22 cellular contexts compared by ENCODE assay signal in the genomic region with DNA sequence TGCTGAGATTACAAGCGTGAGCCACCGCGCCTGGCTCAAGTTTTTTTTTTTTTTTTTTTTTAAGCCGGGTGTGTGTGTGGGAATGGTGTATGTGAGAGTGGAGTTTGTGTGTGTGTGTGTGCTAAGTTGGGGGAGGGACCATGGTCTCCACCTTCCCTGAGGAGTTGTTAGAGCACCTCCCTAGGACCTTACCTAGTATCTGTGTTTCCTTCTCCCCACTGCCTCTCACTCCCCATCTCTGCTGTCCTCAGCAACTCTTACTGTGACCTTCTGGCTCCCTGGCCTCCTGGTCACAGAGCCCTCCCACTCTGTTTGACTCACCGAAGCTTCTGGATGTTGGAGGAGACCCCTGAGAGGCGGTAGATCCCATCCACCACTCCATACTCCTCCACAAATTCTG. TPM values are rescaled to one million over a fixed set of nuclear protein-coding genes. Genes with fewer than 3 reads are reported as not detected.
DNase-seq lines count a peak whose midpoint lies in the region; ATAC-seq, FAIRE-seq and TF ChIP-seq lines count a peak whose summit lies in the region.
"Had no signal": no experiment of that assay in that cellular context is flagged by ENCODE, and none has a peak within 500 bp of the region (broad histone marks: within the 10 kb centered on the region; RNA-seq: fewer than 3 reads in every experiment).

No MANE protein-coding gene starts in this region.

- H3K4me1 ChIP-seq in SK-N-SH (ENCODE audit: control insufficient read depth in 1 of 2, insufficient read depth in 2 of 2, low read depth in 1 of 2, low read length in 1 of 2) (no peaks in the 10 kb centered on the region), HEK293 (ENCODE audit: control insufficient read depth, insufficient read depth, low read length) (no peaks in the 10 kb centered on the region), GM12878 (ENCODE audit: control insufficient read depth, insufficient read depth, low read length) (peaks cover 9% of the 10 kb centered on the region; the same call in 1 of the 2 replicates), neuronal stem cell (ENCODE audit: control insufficient read depth in 2 of 2, insufficient read depth in 1 of 2, low read depth in 1 of 2, low read length in 2 of 2) (no peaks in the 10 kb centered on the region), suprapubic skin (no peaks in the 10 kb centered on the region)
- H3K4me1 ChIP-seq: left ventricle myocardium inferior had no signal

- no peak overlapping the region for H3K27ac ChIP-seq in SK-N-SH (ENCODE audit: low read depth in 2 of 2, low read length in 1 of 2)
- H3K27ac ChIP-seq in HEK293 (ENCODE audit: extremely low read depth, low read depth, low read length), result no peak overlapping the region
- peak overlapping the region; percentile 40 for H3K27ac ChIP-seq in GM12878 (ENCODE audit: control insufficient read depth, insufficient read depth)
- no peak overlapping the region for H3K27ac ChIP-seq in neuronal stem cell (replicated peaks; ENCODE audit: low read length)
- no peak overlapping the region for H3K27ac ChIP-seq in suprapubic skin
- H3K27ac ChIP-seq: 22Rv1, heart left ventricle, left ventricle myocardium inferior had no signal

- H3K4me2 ChIP-seq in SK-N-SH (no peak overlapping the region), GM12878 (ENCODE audit: control insufficient read depth, insufficient read depth) (no peak overlapping the region), neuronal stem cell (ENCODE audit: insufficient read depth, low read length, poor library complexity, severe bottlenecking) (no peak overlapping the region)

- H3K18ac ChIP-seq in neuronal stem cell (ENCODE audit: low read length), result no peak overlapping the region

- H2BK120ac ChIP-seq in neuronal stem cell (ENCODE audit: low read depth, low read length), result no peak overlapping the region

- no peak overlapping the region for H3K23ac ChIP-seq in neuronal stem cell (ENCODE audit: low read depth, low read length, poor library complexity)

- no peaks in the 10 kb centered on the region for H3K9me2 ChIP-seq in SK-N-SH

- H3K9ac ChIP-seq in SK-N-SH (no peak overlapping the region), GM12878 (ENCODE audit: control insufficient read depth, insufficient read depth, low read length) (no peak overlapping the region), neuronal stem cell (ENCODE audit: low read depth, low read length, poor library complexity) (peak overlapping the region; percentile 72)

- RAD21 ChIA-PET in GM12878 (lab: Charles Lee; ENCODE audit: unreplicated experiment), result interaction anchor here (0.9 kb wide), 1 partner anchor 13 kb away, joined by 4 read pairs; no protein-coding TSS in a partner anchor

- H2AK5ac ChIP-seq in neuronal stem cell (ENCODE audit: low read depth, low read length), result no peak overlapping the region

- peaks cover 5% of the 10 kb centered on the region; the same call in 1 of the 2 replicates for H3K27me3 ChIP-seq in SK-N-SH (ENCODE audit: insufficient read depth)
- no peaks in the 10 kb centered on the region for H3K27me3 ChIP-seq in GM12878 (replicated peaks in 1 of 2; ENCODE audit: control insufficient read depth in 2 of 2, insufficient read depth in 2 of 2, low read length in 1 of 2)
- H3K27me3 ChIP-seq in neuronal stem cell (ENCODE audit: control insufficient read depth in 3 of 3, insufficient read depth in 3 of 3, low read depth in 1 of 3, low read length in 3 of 3), result peaks cover 0 to 10% (median under 1%) of the 10 kb centered on the region in 3 experiments
- H3K27me3 ChIP-seq in suprapubic skin, result peaks cover 8% of the 10 kb centered on the region
- H3K27me3 ChIP-seq: spleen had no signal

- H3K9me3 ChIP-seq in SK-N-SH (no peaks in the 10 kb centered on the region), HEK293 (ENCODE audit: control insufficient read depth, insufficient read depth, low read depth, low read length) (no peaks in the 10 kb centered on the region), GM12878 (replicated peaks; ENCODE audit: control insufficient read depth, insufficient read depth, low read length) (no peaks in the 10 kb centered on the region), neuronal stem cell (replicated peaks in 1 of 2; ENCODE audit: control insufficient read depth in 2 of 2, insufficient read depth in 1 of 2, low read depth in 1 of 2, low read length in 2 of 2) (peaks cover 0 to 2% of the 10 kb centered on the region in 2 donors), suprapubic skin (no peaks in the 10 kb centered on the region)
- H3K9me3 ChIP-seq: heart left ventricle, left ventricle myocardium inferior, spleen had no signal

- DNase-seq in SK-N-SH (no peak), GM12878 (ENCODE audit: low read depth, low spot score) (no peak), neuronal stem cell (ENCODE audit: low spot score) (no peak), NCI-H69 (lab: John Stamatoyannopoulos, UW) (no peak), suprapubic skin (ENCODE audit: low spot score in 2 of 2) (no peak)
- DNase-seq: activated CD4-positive, alpha-beta T cell treated with anti-CD3 and anti-CD28 coated beads for 4 hours; cortex of kidney; HCEC 1CT; heart left ventricle; left ventricle myocardium inferior; NCI-H1417 treated with DMSO at 0.1 percent for 48 hours; NCI-H526; nucleus accumbens; spleen; stimulated activated CD4-positive, alpha-beta T cell treated with anti-CD3 and anti-CD28 coated beads, Interleukin-4, amount 100 ng/mL, for 24 hours had no signal

- H4K20me1 ChIP-seq in SK-N-SH (ENCODE audit: insufficient read depth) (no peaks in the 10 kb centered on the region), GM12878 (ENCODE audit: control insufficient read depth, insufficient read depth) (no peaks in the 10 kb centered on the region)

- no peak for TF ChIP-seq POLR2A in GM12878 (IDR thresholded peaks at IDR 0.05; ENCODE audit: low read depth, low read length)
- TF ChIP-seq POLR2A in suprapubic skin (IDR thresholded peaks at IDR 0.05), result no peak

- TF ChIP-seq EP300 in SK-N-SH (IDR thresholded peaks at IDR 0.05; ENCODE audit: borderline replicate concordance in 1 of 2, low read depth in 1 of 2, low read length in 1 of 2) (no peak), GM12878 (IDR thresholded peaks at IDR 0.05; ENCODE audit: borderline replicate concordance in 1 of 2, control insufficient read depth in 1 of 2, low read depth in 2 of 2, low read length in 2 of 2) (no peak), suprapubic skin (IDR thresholded peaks at IDR 0.05) (no peak)

- H3K4ac ChIP-seq in neuronal stem cell (ENCODE audit: low read length), result no peak overlapping the region

- H2BK15ac ChIP-seq in neuronal stem cell (ENCODE audit: low read length), result no peak overlapping the region

- H3K79me2 ChIP-seq in SK-N-SH (ENCODE audit: insufficient read depth) (no peaks in the 10 kb centered on the region), GM12878 (ENCODE audit: control insufficient read depth, insufficient read depth, low read length) (peaks cover 25% of the 10 kb centered on the region)

- SMC1A ChIA-PET in GM12878 (lab: Charles Lee; ENCODE audit: uncharacterized antibody, unreplicated experiment), result interaction anchor here (0.6 to 2.5 kb wide), 6 partner anchors 9 to 232 kb away, joined by 3 to 10 read pairs (median 4); a partner anchor contains a TSS

- no peak overlapping the region for H2AFZ ChIP-seq in SK-N-SH (ENCODE audit: low read depth)
- no peak overlapping the region for H2AFZ ChIP-seq in GM12878 (ENCODE audit: control insufficient read depth, low read depth, low read length)
- H2AFZ ChIP-seq in neuronal stem cell (ENCODE audit: low read length), result no peak overlapping the region

- no peaks in the 10 kb centered on the region for H3K79me1 ChIP-seq in neuronal stem cell (ENCODE audit: low read depth, low read length)

- H3K4me3 ChIP-seq in SK-N-SH (ENCODE audit: low read depth in 2 of 2, low read length in 1 of 2) (no peak overlapping the region), HEK293 (ENCODE audit: low read depth, low read length) (no peak overlapping the region), GM12878 (no peak overlapping the region), neuronal stem cell (ENCODE audit: low read length in 2 of 2) (no peak overlapping the region), suprapubic skin (no peak overlapping the region)
- H3K4me3 ChIP-seq: heart left ventricle, left ventricle myocardium inferior, spleen had no signal

- ATAC-seq in SK-N-SH treated with all-trans-retinoic acid at 6 μM for 48 hours (peak; percentile 14; the same call in 2 of the 3 replicates), GM12878 (no peak), HG02970 (IDR thresholded peaks at IDR 0.05; ENCODE audit: low FRiP score, unreplicated experiment) (no peak)
- ATAC-seq: heart left ventricle had no signal

- no peak overlapping the region for H2BK12ac ChIP-seq in neuronal stem cell (ENCODE audit: low read length)

- FAIRE-seq in GM12878 (lab: Jason Lieb, UNC), result no peak
- FAIRE-seq: bronchial epithelial cell, TTC549 had no signal

- CTCF ChIA-PET in SK-N-SH (lab: Yijun Ruan, JAX), result no interaction called here
- CTCF ChIA-PET in HEK293 (lab: Yijun Ruan, JAX), result interaction anchor here (0.6 kb wide), 1 partner anchor 160 kb away, joined by 4 read pairs; no protein-coding TSS in a partner anchor
- CTCF ChIA-PET in GM12878 (lab: Yijun Ruan, JAX), result interaction anchor here (1.0 to 1.2 kb wide), 3 partner anchors 12 to 69 kb away, joined by 3 to 4 read pairs (median 3); a partner anchor contains a TSS

- no peaks in the 10 kb centered on the region for H3F3A ChIP-seq in SK-N-SH (replicated peaks; ENCODE audit: insufficient read depth)

- intact Hi-C loops in GM12878 (cut with micrococcal nuclease; ENCODE audit: unreplicated experiment), result no loop called here

- no peaks in the 10 kb centered on the region for H3K36me3 ChIP-seq in SK-N-SH (replicated peaks in 1 of 2; ENCODE audit: control insufficient read depth in 1 of 2, insufficient read depth in 2 of 2, low read length in 1 of 2)
- no peaks in the 10 kb centered on the region for H3K36me3 ChIP-seq in HEK293 (ENCODE audit: control insufficient read depth in 2 of 2, insufficient read depth in 1 of 2, low read length in 2 of 2)
- peaks cover 10 to 12% of the 10 kb centered on the region in 2 experiments for H3K36me3 ChIP-seq in GM12878 (ENCODE audit: control insufficient read depth in 2 of 2, insufficient read depth in 2 of 2, low read length in 1 of 2)
- no peaks in the 10 kb centered on the region for H3K36me3 ChIP-seq in neuronal stem cell (replicated peaks in 1 of 2; ENCODE audit: control insufficient read depth in 2 of 2, insufficient read depth in 2 of 2, low read length in 2 of 2)
- H3K36me3 ChIP-seq in suprapubic skin, result peaks cover 10% of the 10 kb centered on the region
- H3K36me3 ChIP-seq: left ventricle myocardium inferior had no signal

- 53% methylated on average over 6 of the region's 6 CpGs for WGBS in SK-N-SH (ENCODE audit: low lambda C conversion rate)
- 95% methylated on average over 6 of the region's 6 CpGs for WGBS in GM12878 (ENCODE audit: insufficient coverage, insufficient replicate concordance, low lambda C conversion rate, missing lambda C conversion rate)
- WGBS in neuronal stem cell (ENCODE audit: extremely low coverage in 2 of 2, insufficient read length in 2 of 2, insufficient replicate concordance in 1 of 2), 2 donors, result no CpG with 5 or more reads among the region's 6 CpGs
- 89% methylated on average over 6 of the region's 6 CpGs for WGBS in suprapubic skin

- no peak for TF ChIP-seq CTCF in SK-N-SH (IDR thresholded peaks at IDR 0.05)
- no peak for TF ChIP-seq CTCF in HEK293 (tag by site-specific recombination; IDR thresholded peaks at IDR 0.05)
- TF ChIP-seq CTCF in GM12878 (IDR thresholded peaks at IDR 0.05 in 2 of 3, conservative IDR thresholded peaks at IDR 0.05 in 1 of 3; ENCODE audit: control insufficient read depth in 2 of 3, extremely low read depth in 1 of 3, insufficient read depth in 1 of 3, low read depth in 3 of 3, low read length in 3 of 3), result no peak
- TF ChIP-seq CTCF in suprapubic skin (IDR thresholded peaks at IDR 0.05), result no peak

- TF ChIP-seq RAD21 in SK-N-SH (IDR thresholded peaks at IDR 0.05; ENCODE audit: low read length) (no peak), GM12878 (IDR thresholded peaks at IDR 0.05; ENCODE audit: insufficient read depth, low read depth, low read length) (no peak)

- no TSS peak for BruUV-seq in GM12878 (replicated peaks; lab: Mats Ljungman, UMichigan)

- in situ Hi-C loops in GM12878 (cut with MboI), result no loop called here

- POLR2A ChIA-PET in SK-N-SH (lab: Yijun Ruan, JAX) (no interaction called here), HEK293 (lab: Yijun Ruan, JAX) (interaction anchor here (1.0 kb wide), 1 partner anchor 14 kb away, joined by 4 read pairs; a partner anchor contains a TSS), GM12878 (lab: Charles Lee) (interaction anchor here (1.1 to 1.6 kb wide), 2 partner anchors 12 to 27 kb away, joined by 3 to 15 read pairs; no protein-coding TSS in a partner anchor)

- H3K14ac ChIP-seq in neuronal stem cell (ENCODE audit: low read length), result no peak overlapping the region

- H4K8ac ChIP-seq in neuronal stem cell (ENCODE audit: low read depth, low read length), result no peak overlapping the region

- no peak overlapping the region for H4K91ac ChIP-seq in neuronal stem cell (ENCODE audit: low read depth, low read length, poor library complexity)

- H2BK5ac ChIP-seq in neuronal stem cell (ENCODE audit: low read length), result no peak overlapping the region

RNA-seq across cellular contexts. Expression of a gene that starts 10.4 kb away (rescaled TPM):
- 0.05 TPM in 1 of 2 replicates, not detected in the other for polyA plus RNA-seq in SK-N-SH (2012; rRNA removed)
- 0.04 TPM in 2 replicates for polyA plus RNA-seq in SK-N-SH (2012; cell fraction: cytosol; rRNA removed)
- 0.15 and 0.25 TPM in 2 replicates for polyA plus RNA-seq in SK-N-SH (2012; cell fraction: nucleus; rRNA removed)
- total RNA-seq in GM12878 (2013; cell fraction: nucleolus; rRNA removed), result 49.9 and 52.0 TPM in 2 replicates
- total RNA-seq in GM12878 (2014; rRNA removed), result 64.8 and 72.0 TPM in 2 replicates
- 78.5 and 78.9 TPM in 2 replicates for total RNA-seq in GM12878 (2014; rRNA removed; fragmentation: Illumina TruSeq; extraction: Trizol)
- total RNA-seq in GM12878 (2021), result 136 and 143 TPM in 2 replicates
- polyA plus RNA-seq in GM12878 (2011; ENCODE audit: low read depth), result 51.5 TPM
- polyA plus RNA-seq in GM12878 (2011; rRNA removed), result 68.3 and 90.2 TPM in 2 replicates
- polyA plus RNA-seq in GM12878 (2011; cell fraction: cytosol; rRNA removed), result 120 and 128 TPM in 2 replicates
- polyA plus RNA-seq in GM12878 (2011; cell fraction: nucleus; rRNA removed), result 83.8 and 88.7 TPM in 2 replicates
- 86.4 and 90.3 TPM in 2 replicates for polyA plus RNA-seq in GM12878 (2012)
- 74.3 and 94.1 TPM in 2 replicates for polyA plus RNA-seq in GM12878 (2014; fragmentation: Illumina TruSeq; extraction: Trizol)
- polyA plus RNA-seq in GM12878 (2014; fragmentation: Nextera tagmentation; extraction: Ambion mirVana), result 10 to 100 TPM; 12.9 to 20.9 TPM
- 81.9 and 86.9 TPM in 2 replicates for polyA plus RNA-seq in GM12878 (2014; rRNA removed)
- 10 to 100 TPM; 64.1 to 74.0 TPM for polyA plus RNA-seq in GM12878 (2016; fragmentation: Nextera tagmentation; extraction: Ambion mirVana)
- 65.2 and 132 TPM in 2 replicates for polyA minus RNA-seq in GM12878 (2011; rRNA and poly(A)+ RNA removed)
- polyA minus RNA-seq in GM12878 (2011; cell fraction: cytosol; rRNA and poly(A)+ RNA removed), result 46.4 and 49.8 TPM in 2 replicates
- 23.0 and 35.9 TPM in 2 replicates for polyA minus RNA-seq in GM12878 (2011; cell fraction: nucleus; rRNA and poly(A)+ RNA removed)
- 0.11 TPM for polyA plus RNA-seq in neuronal stem cell (2013, experiment 1 of 2)
- polyA plus RNA-seq in neuronal stem cell (2013, experiment 2 of 2), result 0.04 TPM
- total RNA-seq in suprapubic skin, result 10 to 100 TPM; 12.3 to 46.2 (median 14.5) TPM
- total RNA-seq: renal cortical epithelial cell had no signal

RNA-seq across cellular contexts. Expression of a gene that starts 13.5 kb away (rescaled TPM):
- polyA plus RNA-seq in SK-N-SH (2012; rRNA removed) (43.1 and 61.9 TPM in 2 replicates), GM12878 (2011; rRNA removed) (33.8 and 46.0 TPM in 2 replicates), GM12878 (2014; fragmentation: Illumina TruSeq; extraction: Trizol) (50.5 and 60.9 TPM in 2 replicates), GM12878 (2014; fragmentation: Nextera tagmentation; extraction: Ambion mirVana) (10 to 100 TPM in 1 of 2 experiments, 1 to 10 TPM in 1; 9.4 to 26.3 TPM), GM12878 (2014; rRNA removed) (72.6 and 72.8 TPM in 2 replicates), GM12878 (2016; fragmentation: Nextera tagmentation; extraction: Ambion mirVana) (10 to 100 TPM; 11.5 to 23.1 TPM)
- 14.6 and 22.6 TPM in 2 replicates for polyA plus RNA-seq in SK-N-SH (2012; cell fraction: cytosol; rRNA removed)
- polyA plus RNA-seq in SK-N-SH (2012; cell fraction: nucleus; rRNA removed), result 204 and 232 TPM in 2 replicates
- 32.1 and 38.7 TPM in 2 replicates for total RNA-seq in GM12878 (2013; cell fraction: nucleolus; rRNA removed)
- total RNA-seq in GM12878 (2014; rRNA removed) (90.2 and 92.1 TPM in 2 replicates), GM12878 (2014; rRNA removed; fragmentation: Illumina TruSeq; extraction: Trizol) (61.4 and 65.1 TPM in 2 replicates), GM12878 (2021) (60.3 and 65.8 TPM in 2 replicates), suprapubic skin (10 to 100 TPM; 33.9 to 88.7 (median 43.7) TPM)
- polyA plus RNA-seq in GM12878 (2011; ENCODE audit: low read depth), result 54.0 TPM
- polyA plus RNA-seq in GM12878 (2011; cell fraction: cytosol; rRNA removed), result 55.7 and 71.7 TPM in 2 replicates
- 153 and 160 TPM in 2 replicates for polyA plus RNA-seq in GM12878 (2011; cell fraction: nucleus; rRNA removed)
- 42.5 and 67.5 TPM in 2 replicates for polyA plus RNA-seq in GM12878 (2012)
- polyA minus RNA-seq in GM12878 (2011; rRNA and poly(A)+ RNA removed), result 149 and 171 TPM in 2 replicates
- polyA minus RNA-seq in GM12878 (2011; cell fraction: cytosol; rRNA and poly(A)+ RNA removed), result 31.5 and 32.7 TPM in 2 replicates
- polyA minus RNA-seq in GM12878 (2011; cell fraction: nucleus; rRNA and poly(A)+ RNA removed), result 24.2 and 34.1 TPM in 2 replicates
- polyA plus RNA-seq in neuronal stem cell (2013, experiment 1 of 2), result 37.4 TPM
- polyA plus RNA-seq in neuronal stem cell (2013, experiment 2 of 2), result 35.9 TPM

RNA-seq across cellular contexts. Expression of a gene that starts 20.5 kb away (rescaled TPM):
- polyA plus RNA-seq in SK-N-SH (2012; rRNA removed), result 80.7 and 93.9 TPM in 2 replicates
- polyA plus RNA-seq in SK-N-SH (2012; cell fraction: cytosol; rRNA removed), result 92.0 and 96.5 TPM in 2 replicates
- polyA plus RNA-seq in SK-N-SH (2012; cell fraction: nucleus; rRNA removed), result 45.2 and 63.8 TPM in 2 replicates
- 26.3 and 40.4 TPM in 2 replicates for total RNA-seq in GM12878 (2013; cell fraction: nucleolus; rRNA removed)
- 72.2 and 72.7 TPM in 2 replicates for total RNA-seq in GM12878 (2014; rRNA removed)
- 37.6 and 38.4 TPM in 2 replicates for total RNA-seq in GM12878 (2014; rRNA removed; fragmentation: Illumina TruSeq; extraction: Trizol)
- total RNA-seq in GM12878 (2021), result 43.2 and 49.0 TPM in 2 replicates
- 21.8 TPM for polyA plus RNA-seq in GM12878 (2011; ENCODE audit: low read depth)
- polyA plus RNA-seq in GM12878 (2011; rRNA removed), result 65.8 and 82.6 TPM in 2 replicates
- 125 and 132 TPM in 2 replicates for polyA plus RNA-seq in GM12878 (2011; cell fraction: cytosol; rRNA removed)
- polyA plus RNA-seq in GM12878 (2011; cell fraction: nucleus; rRNA removed), result 76.3 and 99.1 TPM in 2 replicates
- 64.2 and 75.4 TPM in 2 replicates for polyA plus RNA-seq in GM12878 (2012)
- polyA plus RNA-seq in GM12878 (2014; fragmentation: Illumina TruSeq; extraction: Trizol), result 14.5 and 33.3 TPM in 2 replicates
- polyA plus RNA-seq in GM12878 (2014; fragmentation: Nextera tagmentation; extraction: Ambion mirVana), result 100 to 1,000 TPM; 102 to 145 TPM
- 96.1 and 99.1 TPM in 2 replicates for polyA plus RNA-seq in GM12878 (2014; rRNA removed)
- polyA plus RNA-seq in GM12878 (2016; fragmentation: Nextera tagmentation; extraction: Ambion mirVana), result 100 to 1,000 TPM; 100 to 118 TPM
- polyA minus RNA-seq in GM12878 (2011; rRNA and poly(A)+ RNA removed), result 6.6 and 20.1 TPM in 2 replicates
- 6.7 and 9.0 TPM in 2 replicates for polyA minus RNA-seq in GM12878 (2011; cell fraction: cytosol; rRNA and poly(A)+ RNA removed)
- polyA minus RNA-seq in GM12878 (2011; cell fraction: nucleus; rRNA and poly(A)+ RNA removed), result 13.1 and 18.8 TPM in 2 replicates
- polyA plus RNA-seq in neuronal stem cell (2013, experiment 1 of 2), result 49.5 TPM
- polyA plus RNA-seq in neuronal stem cell (2013, experiment 2 of 2), result 50.2 TPM
- total RNA-seq in suprapubic skin, result 100 to 1,000 TPM in 2 of 4 donors, 10 to 100 TPM in 2; 70.0 to 123 (median 98.8) TPM

RNA-seq across cellular contexts. Expression of a gene that starts 30.1 kb away (rescaled TPM):
- polyA plus RNA-seq in SK-N-SH (2012; rRNA removed) (0.59 and 1.9 TPM in 2 replicates), GM12878 (2011; rRNA removed) (7.5 and 8.7 TPM in 2 replicates), GM12878 (2014; fragmentation: Illumina TruSeq; extraction: Trizol) (2.6 and 4.5 TPM in 2 replicates), GM12878 (2014; fragmentation: Nextera tagmentation; extraction: Ambion mirVana) (1 to 10 TPM; 3.2 to 3.5 TPM), GM12878 (2014; rRNA removed) (3.4 TPM in 2 replicates), GM12878 (2016; fragmentation: Nextera tagmentation; extraction: Ambion mirVana) (1 to 10 TPM; 6.9 to 8.3 TPM)
- polyA plus RNA-seq in SK-N-SH (2012; cell fraction: cytosol; rRNA removed), result 1.0 and 1.2 TPM in 2 replicates
- 0.39 and 0.99 TPM in 2 replicates for polyA plus RNA-seq in SK-N-SH (2012; cell fraction: nucleus; rRNA removed)
- total RNA-seq in GM12878 (2013; cell fraction: nucleolus; rRNA removed), result not detected in 2 replicates
- total RNA-seq in GM12878 (2014; rRNA removed) (2.5 and 2.8 TPM in 2 replicates), GM12878 (2014; rRNA removed; fragmentation: Illumina TruSeq; extraction: Trizol) (3.1 and 3.3 TPM in 2 replicates), GM12878 (2021) (4.0 and 5.6 TPM in 2 replicates), suprapubic skin (100 to 1,000 TPM; 126 to 188 (median 164) TPM)
- polyA plus RNA-seq in GM12878 (2011; ENCODE audit: low read depth), result 3.0 TPM
- 6.4 and 9.5 TPM in 2 replicates for polyA plus RNA-seq in GM12878 (2011; cell fraction: cytosol; rRNA removed)
- polyA plus RNA-seq in GM12878 (2011; cell fraction: nucleus; rRNA removed), result 5.1 and 6.9 TPM in 2 replicates
- 2.3 and 3.2 TPM in 2 replicates for polyA plus RNA-seq in GM12878 (2012)
- 14.3 and 18.7 TPM in 2 replicates for polyA minus RNA-seq in GM12878 (2011; rRNA and poly(A)+ RNA removed)
- polyA minus RNA-seq in GM12878 (2011; cell fraction: cytosol; rRNA and poly(A)+ RNA removed), result 2.3 and 4.4 TPM in 2 replicates
- polyA minus RNA-seq in GM12878 (2011; cell fraction: nucleus; rRNA and poly(A)+ RNA removed), result 2.3 and 5.5 TPM in 2 replicates
- 0.13 TPM for polyA plus RNA-seq in neuronal stem cell (2013, experiment 1 of 2)
- polyA plus RNA-seq in neuronal stem cell (2013, experiment 2 of 2), result 0.10 TPM
- total RNA-seq: left ventricle myocardium inferior, spleen had no signal

RNA-seq across cellular contexts. Expression of a gene that starts 38.3 kb away (rescaled TPM):
- polyA plus RNA-seq in SK-N-SH (2012; rRNA removed) (9.0 and 13.7 TPM in 2 replicates), GM12878 (2011; rRNA removed) (51.8 and 80.9 TPM in 2 replicates), GM12878 (2014; fragmentation: Illumina TruSeq; extraction: Trizol) (54.5 and 71.7 TPM in 2 replicates), GM12878 (2014; fragmentation: Nextera tagmentation; extraction: Ambion mirVana) (10 to 100 TPM; 15.3 TPM), GM12878 (2014; rRNA removed) (21.0 and 23.4 TPM in 2 replicates), GM12878 (2016; fragmentation: Nextera tagmentation; extraction: Ambion mirVana) (10 to 100 TPM; 21.3 to 24.9 TPM)
- 5.7 and 8.6 TPM in 2 replicates for polyA plus RNA-seq in SK-N-SH (2012; cell fraction: cytosol; rRNA removed)
- 19.4 and 35.1 TPM in 2 replicates for polyA plus RNA-seq in SK-N-SH (2012; cell fraction: nucleus; rRNA removed)
- 90.7 and 115 TPM in 2 replicates for total RNA-seq in GM12878 (2013; cell fraction: nucleolus; rRNA removed)
- total RNA-seq in GM12878 (2014; rRNA removed) (23.7 and 33.2 TPM in 2 replicates), GM12878 (2014; rRNA removed; fragmentation: Illumina TruSeq; extraction: Trizol) (29.5 and 31.9 TPM in 2 replicates), GM12878 (2021) (29.8 and 33.2 TPM in 2 replicates), suprapubic skin (100 to 1,000 TPM; 101 to 112 (median 107) TPM)
- 18.2 TPM for polyA plus RNA-seq in GM12878 (2011; ENCODE audit: low read depth)
- polyA plus RNA-seq in GM12878 (2011; cell fraction: cytosol; rRNA removed), result 63.3 and 86.3 TPM in 2 replicates
- 29.5 and 52.8 TPM in 2 replicates for polyA plus RNA-seq in GM12878 (2011; cell fraction: nucleus; rRNA removed)
- 27.6 and 42.8 TPM in 2 replicates for polyA plus RNA-seq in GM12878 (2012)
- 82.5 and 112 TPM in 2 replicates for polyA minus RNA-seq in GM12878 (2011; rRNA and poly(A)+ RNA removed)
- polyA minus RNA-seq in GM12878 (2011; cell fraction: cytosol; rRNA and poly(A)+ RNA removed), result 13.3 and 16.4 TPM in 2 replicates
- polyA minus RNA-seq in GM12878 (2011; cell fraction: nucleus; rRNA and poly(A)+ RNA removed), result 10.6 and 12.9 TPM in 2 replicates
- 15.6 TPM for polyA plus RNA-seq in neuronal stem cell (2013, experiment 1 of 2)
- polyA plus RNA-seq in neuronal stem cell (2013, experiment 2 of 2), result 16.1 TPM
